1 cellular context compared by ENCODE assay signal in genomic region chr1:16252912-16253311, GRCh38.
TF ChIP-seq lines count a peak whose summit lies in the region.

No MANE protein-coding gene starts in this region.

TF ChIP-seq in K562, 482 proteins besides CTCF, POLR2A, EP300 and RAD21:
- TF ChIP-seq HDGF (IDR thresholded peaks at IDR 0.05) (no peak), ZNF174 (CRISPR knock-in tag; IDR thresholded peaks at IDR 0.05) (no peak), ATF3 (IDR thresholded peaks at IDR 0.05) (peak; percentile 76), ATF3 (CRISPR knock-in tag; conservative IDR thresholded peaks at IDR 0.05) (no peak), ZNF318 (IDR thresholded peaks at IDR 0.05; ENCODE audit: borderline replicate concordance in 1 of 2, low read depth in 1 of 2) (no peak), CHAMP1 (IDR thresholded peaks at IDR 0.05) (no peak), FIP1L1 (IDR thresholded peaks at IDR 0.05; ENCODE audit: low read depth, low read length, poor library complexity, severe bottlenecking) (no peak), TEAD2 (tag; IDR thresholded peaks at IDR 0.05) (no peak), NFXL1 (CRISPR knock-in tag; IDR thresholded peaks at IDR 0.05) (no peak), CEBPG (CRISPR knock-in tag; IDR thresholded peaks at IDR 0.05) (no peak), CEBPG (tag; conservative IDR thresholded peaks at IDR 0.05 in 1 of 2, IDR thresholded peaks at IDR 0.05 in 1 of 2) (peak; percentile 39 to 45; a peak in 3 of 4 replicates), RNF2 (IDR thresholded peaks at IDR 0.05) (no peak), ELF4 (CRISPR knock-in tag; IDR thresholded peaks at IDR 0.05) (no peak), RBM39 (optimal IDR thresholded peaks at IDR 0.05; ENCODE audit: low read depth, low read length) (no peak), CREM (IDR thresholded peaks at IDR 0.05; ENCODE audit: low read depth) (no peak), COPS2 (conservative IDR thresholded peaks at IDR 0.05) (no peak)
